Comparison of ENCODE assay signal across 10 cellular contexts in genomic region chr18:74351354-74351753, GRCh38. TPM values are rescaled to one million over a fixed set of nuclear protein-coding genes. Genes with fewer than 3 reads are reported as not detected.
A peak's percentile ranks its signal among the peaks of the same experiment; 100 is the strongest.
DNase-seq lines count a peak whose midpoint lies in the region; ATAC-seq and TF ChIP-seq lines count a peak whose summit lies in the region.
"Had no signal": no experiment of that assay in that cellular context is flagged by ENCODE, and none has a peak within 500 bp of the region (broad histone marks: within the 10 kb centered on the region; RNA-seq: fewer than 3 reads in every experiment).

No MANE protein-coding gene starts in this region.

- ATAC-seq in GM18517 (IDR thresholded peaks at IDR 0.05; ENCODE audit: unreplicated experiment) = peak; percentile 66
- ATAC-seq in HG02763 (IDR thresholded peaks at IDR 0.05; ENCODE audit: unreplicated experiment) = peak; percentile 67
- peak in 3 of 4 donors; percentile 46 to 54 (median 52) for ATAC-seq in right lobe of liver
- ATAC-seq in gastrocnemius medialis = no peak
- no peak for ATAC-seq in HG03460 (IDR thresholded peaks at IDR 0.05; ENCODE audit: unreplicated experiment)

- H3K27ac Mint-ChIP-seq in activated CD4-positive, alpha-beta memory T cell treated with anti-CD3 and anti-CD28 coated beads for 36 hours = no peak overlapping the region

- DNase-seq in RKO (ENCODE audit: low spot score) (peak; percentile 88), right lobe of liver (peak in 1 of 3 donors; percentile 23), D341Med (ENCODE audit: low spot score) (no peak), gastrocnemius medialis (no peak)
- DNase-seq in activated CD4-positive, alpha-beta memory T cell treated with anti-CD3 and anti-CD28 coated beads for 36 hours = no peak
- DNase-seq: activated T-cell treated with anti-CD3 and anti-CD28 coated beads for 4 hours, hypothalamus had no signal

- intact Hi-C loops in right lobe of liver (cut with DNase I) = loop anchor here (5.0 kb wide), 3 partner anchors 141 to 206 kb away; no protein-coding TSS in a partner anchor
- intact Hi-C loops in activated CD4-positive, alpha-beta memory T cell treated with anti-CD3 and anti-CD28 coated beads for 36 hours (cut with micrococcal nuclease) = no loop called here
- intact Hi-C loops in gastrocnemius medialis (cut with DNase I; ENCODE audit: low total_unique reads) = loop anchor here (5.0 kb wide), 3 partner anchors 126 to 201 kb away; partner anchors contain the start of gene CNDP2

- H3K9me3 Mint-ChIP-seq in activated CD4-positive, alpha-beta memory T cell treated with anti-CD3 and anti-CD28 coated beads for 36 hours = no peaks in the 10 kb centered on the region

- CTCF ChIA-PET in activated CD4-positive, alpha-beta memory T cell treated with anti-CD3 and anti-CD28 coated beads for 36 hours (lab: Charles Lee) = interaction anchor here (1.9 to 7.9 kb wide), 2 partner anchors 143 to 200 kb away, joined by 11 to 103 read pairs; partner anchors contain the start of gene CNDP2

- POLR2A ChIA-PET in activated CD4-positive, alpha-beta memory T cell treated with anti-CD3 and anti-CD28 coated beads for 36 hours (lab: Charles Lee) = no interaction called here

- peaks cover 3% of the 10 kb centered on the region for H3K27me3 Mint-ChIP-seq in activated CD4-positive, alpha-beta memory T cell treated with anti-CD3 and anti-CD28 coated beads for 36 hours

- in situ Hi-C loops in gastrocnemius medialis (cut with MboI; ENCODE audit: low sequenced_read_pairs in 4 of 4) = loop anchor here (5.0 to 10.0 kb wide), 4 partner anchors 123 to 203 kb away; partner anchors contain the start of gene CNDP2 (in 1 of the 4)

- WGBS in right lobe of liver (ENCODE audit: insufficient coverage, low coverage, low lambda C conversion rate, missing lambda C conversion rate) = 20% methylated on average over 1 of the region's 1 CpG

- H3K4me3 ChIP-seq in right lobe of liver (no peak overlapping the region), gastrocnemius medialis (no peak overlapping the region)

- no peaks in the 10 kb centered on the region for H3K36me3 Mint-ChIP-seq in activated CD4-positive, alpha-beta memory T cell treated with anti-CD3 and anti-CD28 coated beads for 36 hours

- H3K36me3 ChIP-seq in right lobe of liver (no peaks in the 10 kb centered on the region), gastrocnemius medialis (no peaks in the 10 kb centered on the region)

- TF ChIP-seq CTCF in right lobe of liver (IDR thresholded peaks at IDR 0.05) (no peak), gastrocnemius medialis (IDR thresholded peaks at IDR 0.05 in 4 of 5, conservative IDR thresholded peaks at IDR 0.05 in 1 of 5) (no peak)

- H3K4me1 ChIP-seq in right lobe of liver (peaks cover 0 to 10% (median 0%) of the 10 kb centered on the region in 4 donors), gastrocnemius medialis (no peaks in the 10 kb centered on the region)

- no peak for TF ChIP-seq POLR2A in right lobe of liver (IDR thresholded peaks at IDR 0.05)
- no peak for TF ChIP-seq POLR2A in gastrocnemius medialis (IDR thresholded peaks at IDR 0.05)

- no peaks in the 10 kb centered on the region for H3K27me3 ChIP-seq in right lobe of liver
- no peaks in the 10 kb centered on the region for H3K27me3 ChIP-seq in gastrocnemius medialis

- peaks cover 2% of the 10 kb centered on the region for H3K4me1 Mint-ChIP-seq in activated CD4-positive, alpha-beta memory T cell treated with anti-CD3 and anti-CD28 coated beads for 36 hours (ENCODE audit: low read depth)

- no peak overlapping the region for H3K27ac ChIP-seq in right lobe of liver
- H3K27ac ChIP-seq in gastrocnemius medialis = no peak overlapping the region

- no peak overlapping the region for H3K4me3 Mint-ChIP-seq in activated CD4-positive, alpha-beta memory T cell treated with anti-CD3 and anti-CD28 coated beads for 36 hours

- H3K9me3 ChIP-seq in right lobe of liver (no peaks in the 10 kb centered on the region), gastrocnemius medialis (no peaks in the 10 kb centered on the region)

RNA-seq across cellular contexts. Expression of gene C18orf63, which starts 35.7 kb away (rescaled TPM):
- total RNA-seq in right lobe of liver (not detected), gastrocnemius medialis (not detected)
- not detected for total RNA-seq in activated CD4-positive, alpha-beta memory T cell treated with anti-CD3 and anti-CD28 coated beads for 36 hours

RNA-seq across cellular contexts. Expression of gene CYB5A, which starts 59.6 kb away (rescaled TPM):
- total RNA-seq in right lobe of liver = 1,000 to 10,000 TPM in 2 of 6 experiments, 100 to 1,000 TPM in 4; 817 to 1,434 (median 907) TPM
- total RNA-seq in activated CD4-positive, alpha-beta memory T cell treated with anti-CD3 and anti-CD28 coated beads for 36 hours = 10 to 100 TPM; 64.4 to 65.2 TPM
- total RNA-seq in gastrocnemius medialis = 10 to 100 TPM; 21.4 to 29.4 (median 23.4) TPM

Comparison
In these comparisons a context has a peak if more than half of its experiments do, and no peak if none do; other contexts are left out.
1. ATAC-seq: peak in GM18517 (single experiment), HG02763 (single experiment) and right lobe of liver (3 of 4); none in gastrocnemius medialis (0 of 2) and HG03460 (single experiment).
2. RNA of gene CYB5A, which starts 59.6 kb away (total RNA-seq): 817 to 1,434 TPM in right lobe of liver; 64.4 to 65.2 TPM in activated CD4-positive, alpha-beta memory T cell treated with anti-CD3 and anti-CD28 coated beads for 36 hours and 21.4 to 29.4 TPM in gastrocnemius medialis; every median in the first group is over 10 times any median in the second.